ENCODE assay signal across 21 cellular contexts in genomic region chr12:34354239-34355200, GRCh38.
DNase-seq lines count a peak whose midpoint lies in the region; ATAC-seq, FAIRE-seq and TF ChIP-seq lines count a peak whose summit lies in the region.
"Had no signal": no experiment of that assay in that cellular context is flagged by ENCODE, and none has a peak within 500 bp of the region (broad histone marks: within the 10 kb centered on the region; RNA-seq: fewer than 3 reads in every experiment).

No MANE protein-coding gene starts in this region.

- H3K36me3 ChIP-seq in HepG2 (replicated peaks in 1 of 2; ENCODE audit: control insufficient read depth in 1 of 2, insufficient read depth in 2 of 2, low read length in 2 of 2) (no peaks in the 10 kb centered on the region), right lobe of liver (no peaks in the 10 kb centered on the region), KMS-11 (ENCODE audit: insufficient read depth) (no peaks in the 10 kb centered on the region)

- H3K4me2 ChIP-seq in HepG2 (ENCODE audit: low read depth, low read length) (peak overlapping the region; percentile 37), KMS-11 (no peak overlapping the region; the same call in 1 of the 2 replicates)

- in situ Hi-C loops in HepG2 (cut with HindIII; ENCODE audit: extremely low pct_ligation_motif_present, low pct_unique_long_range_greater_than_20kb), result no loop called here

- H3K79me2 ChIP-seq in HepG2 (ENCODE audit: insufficient read depth, low read length) (no peaks in the 10 kb centered on the region), KMS-11 (ENCODE audit: insufficient read depth, low read depth) (no peaks in the 10 kb centered on the region)

- TF ChIP-seq POLR2A in HepG2 (IDR thresholded peaks at IDR 0.05; ENCODE audit: insufficient read depth in 1 of 2, low read depth in 2 of 2, low read length in 2 of 2), result no peak
- TF ChIP-seq POLR2A in right lobe of liver (IDR thresholded peaks at IDR 0.05), result no peak

- ATAC-seq in HepG2 (peak; percentile 20; the same call in 2 of the 3 replicates), right lobe of liver (no peak), HG02981 (IDR thresholded peaks at IDR 0.05; ENCODE audit: unreplicated experiment) (no peak)

- peaks cover 21% of the 10 kb centered on the region; the same call in 1 of the 2 replicates for H3K4me1 ChIP-seq in HepG2 (ENCODE audit: insufficient read depth, low read length)
- H3K4me1 ChIP-seq in right lobe of liver, result no peaks in the 10 kb centered on the region
- no peaks in the 10 kb centered on the region for H3K4me1 ChIP-seq in KMS-11 (ENCODE audit: low read depth, poor library complexity, severe bottlenecking)

- FAIRE-seq in HepG2 (lab: Jason Lieb, UNC), result no peak
- no peak for FAIRE-seq in urothelium cell line (lab: Jason Lieb, UNC)

- H4K20me1 ChIP-seq in HepG2 (ENCODE audit: insufficient read depth, low read length) (no peaks in the 10 kb centered on the region), KMS-11 (ENCODE audit: insufficient read depth) (no peaks in the 10 kb centered on the region)

- no TSS peak for BruUV-seq in HepG2 (replicated peaks; lab: Mats Ljungman, UMichigan)

- H2AFZ ChIP-seq in HepG2 (ENCODE audit: low read length) (no peak overlapping the region), KMS-11 (ENCODE audit: low read depth) (peak overlapping the region; percentile 22; the same call in 1 of the 2 replicates)

- TF ChIP-seq CTCF in HepG2 (CRISPR knock-in tag; IDR thresholded peaks at IDR 0.05) (no peak), right lobe of liver (IDR thresholded peaks at IDR 0.05) (no peak), KMS-11 (conservative IDR thresholded peaks at IDR 0.05; ENCODE audit: low read depth, low read length) (no peak)

- CTCF ChIA-PET in HepG2 (lab: Yijun Ruan, JAX; ENCODE audit: low intra/inter-chr PET ratio, low total read pairs), result no interaction called here

- POLR2A ChIA-PET in HepG2 (lab: Yijun Ruan, JAX), result no interaction called here

- no peak for DNase-seq in HepG2 (ENCODE audit: low spot score)
- DNase-seq in right lobe of liver, result no peak
- peak; percentile 41 for DNase-seq in RPMI8226
- peak; percentile 76 for DNase-seq in urothelium cell line (ENCODE audit: low spot score)
- DNase-seq in amygdala (lab: John Stamatoyannopoulos, UW), result no peak
- DNase-seq in GDM1 (lab: John Stamatoyannopoulos, UW), result no peak
- DNase-seq: CD4-positive, alpha-beta T cell; DMS153; EL; IMR-90; Karpas-422; NCI-H187; NCI-H2227 treated with DMSO at 0.1 percent for 48 hours; NCI-H510A; NCI-H774; OCI-M1; SIG-M5; T-helper 1 cell had no signal

- no peak for TF ChIP-seq RAD21 in HepG2 (CRISPR knock-in tag; IDR thresholded peaks at IDR 0.05)

- no peak for TF ChIP-seq EP300 in HepG2 (IDR thresholded peaks at IDR 0.05; ENCODE audit: low read depth in 2 of 2, low read length in 2 of 2)
- no peak for TF ChIP-seq EP300 in HepG2 (CRISPR knock-in tag; IDR thresholded peaks at IDR 0.05; ENCODE audit: borderline replicate concordance)

- H3K9ac ChIP-seq in HepG2 (ENCODE audit: insufficient read depth, low read depth, low read length) (no peak overlapping the region), KMS-11 (no peak overlapping the region)

- WGBS in HepG2 (ENCODE audit: low lambda C conversion rate), result 46% methylated on average over 28 of the region's 55 CpGs
- WGBS in right lobe of liver (ENCODE audit: insufficient coverage, low coverage, low lambda C conversion rate, missing lambda C conversion rate), result 50% methylated on average over 26 of the region's 55 CpGs

- intact Hi-C loops in HepG2 (cut with micrococcal nuclease; ENCODE audit: unreplicated experiment) (no loop called here), right lobe of liver (cut with DNase I) (no loop called here)

- H3K9me3 ChIP-seq in HepG2 (ENCODE audit: low read length), result no peaks in the 10 kb centered on the region
- no peaks in the 10 kb centered on the region for H3K9me3 ChIP-seq in right lobe of liver

- peaks cover 6 to 60% of the 10 kb centered on the region in 2 experiments; a peak in 4 of 5 replicates for H3K27me3 ChIP-seq in HepG2 (ENCODE audit: control insufficient read depth in 1 of 2, insufficient read depth in 2 of 2, low read length in 2 of 2)
- no peaks in the 10 kb centered on the region for H3K27me3 ChIP-seq in right lobe of liver
- H3K27me3 ChIP-seq in KMS-11 (ENCODE audit: insufficient read depth, low read depth), result peaks cover 38% of the 10 kb centered on the region

- H3K4me3 ChIP-seq in HepG2 (replicated peaks in 1 of 3; ENCODE audit: insufficient read depth in 1 of 3, low read depth in 2 of 3, low read length in 3 of 3) (no peak overlapping the region; a peak in 1 of 6 replicates), right lobe of liver (no peak overlapping the region), KMS-11 (IDR thresholded peaks at IDR 0.05; ENCODE audit: insufficient read depth, low read depth, low read length) (no peak overlapping the region)

- H3K27ac ChIP-seq in HepG2 (ENCODE audit: extremely low read length, insufficient read depth, low read length) (no peak overlapping the region), right lobe of liver (no peak overlapping the region), KMS-11 (no peak overlapping the region)
- H3K27ac ChIP-seq: HL-60 had no signal

TF ChIP-seq in HepG2, 621 proteins besides CTCF, POLR2A, EP300 and RAD21:
- TF ChIP-seq ZNF350 (CRISPR knock-in tag; IDR thresholded peaks at IDR 0.05; ENCODE audit: borderline replicate concordance, low read depth), result 0 out of 2 replicates have a peak, but pooled peaks have one; percentile 38
- TF ChIP-seq ZNF383 (CRISPR knock-in tag; IDR thresholded peaks at IDR 0.05; ENCODE audit: borderline replicate concordance), result no peak

Comparison
In these comparisons a context has a peak if more than half of its experiments do, and no peak if none do; other contexts are left out.
1. DNase-seq: peak in RPMI8226 (single experiment) and urothelium cell line (single experiment); none in HepG2 (single experiment), right lobe of liver (0 of 3), amygdala (0 of 56) and GDM1 (single experiment).